Comparison of ENCODE assay signal across 8 cellular contexts in the genomic region with DNA sequence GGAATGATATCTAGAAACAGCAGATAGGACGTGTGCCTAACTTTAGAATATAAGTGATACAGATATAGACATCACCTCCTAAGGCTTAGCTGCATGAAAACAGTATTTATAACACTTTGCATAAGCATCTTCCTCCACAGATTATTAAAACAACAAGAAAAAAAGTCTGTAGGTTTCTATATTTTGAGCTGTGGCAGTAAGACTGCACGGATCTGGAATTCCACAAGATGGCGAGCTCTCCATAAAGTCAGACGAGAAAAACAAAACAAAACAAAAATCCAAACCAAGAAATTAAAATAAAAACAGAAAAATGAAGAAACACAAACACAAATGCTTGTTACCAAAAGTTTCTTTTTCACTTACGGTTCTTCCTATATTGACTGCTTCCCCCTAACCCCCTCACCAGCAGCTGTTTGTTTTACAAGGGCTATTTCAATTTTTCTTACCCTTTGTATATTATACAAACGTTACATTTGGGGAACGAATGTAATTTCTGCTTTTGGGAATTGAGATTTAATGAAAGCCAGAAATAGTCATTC.
DNase-seq lines count a peak whose midpoint lies in the region; ATAC-seq and TF ChIP-seq lines count a peak whose summit lies in the region.

No MANE protein-coding gene starts in this region.

- no peaks in the 10 kb centered on the region for H3K9me3 Mint-ChIP-seq in activated CD8-positive, alpha-beta T cell treated with anti-CD3 and anti-CD28 coated beads for 36 hours

- H3K36me3 ChIP-seq in HUES6 (ENCODE audit: control insufficient read depth, insufficient read depth, low read length) (no peaks in the 10 kb centered on the region), iPS-18a (ENCODE audit: control insufficient read depth, low read depth, low read length) (no peaks in the 10 kb centered on the region), subcutaneous abdominal adipose tissue (ENCODE audit: control insufficient read depth in 5 of 5, insufficient read depth in 5 of 5, low read length in 5 of 5) (no peaks in the 10 kb centered on the region)

- DNase-seq in ELR (ENCODE audit: low read depth), result peak; percentile 53
- peak; percentile 13 for DNase-seq in activated CD8-positive, alpha-beta T cell treated with anti-CD3 and anti-CD28 coated beads for 36 hours
- no peak for DNase-seq in SKM-1 treated with dmso at 0.1 percent for 144 hours (lab: John Stamatoyannopoulos, UW; ENCODE audit: unreplicated experiment)
- DNase-seq in T-helper 9 cell, result no peak

- intact Hi-C loops in activated CD8-positive, alpha-beta T cell treated with anti-CD3 and anti-CD28 coated beads for 36 hours (cut with micrococcal nuclease), result no loop called here

- H3K27me3 ChIP-seq in HUES6 (ENCODE audit: control insufficient read depth, insufficient read depth, low read length) (no peaks in the 10 kb centered on the region), iPS-18a (ENCODE audit: control insufficient read depth, insufficient read depth, low read length) (no peaks in the 10 kb centered on the region), subcutaneous abdominal adipose tissue (ENCODE audit: control insufficient read depth in 5 of 5, insufficient read depth in 4 of 5, low read length in 5 of 5) (no peaks in the 10 kb centered on the region)

- H3K4me3 ChIP-seq in HUES6 (ENCODE audit: low read depth, low read length) (no peak overlapping the region), iPS-18a (ENCODE audit: low read length) (no peak overlapping the region), subcutaneous abdominal adipose tissue (ENCODE audit: low read depth in 1 of 5, low read length in 5 of 5) (peak overlapping the region; percentile 21 to 59 (median 48))

- H3K9me3 ChIP-seq in HUES6 (ENCODE audit: control insufficient read depth, insufficient read depth, low read depth, low read length) (no peaks in the 10 kb centered on the region), iPS-18a (ENCODE audit: control insufficient read depth, low read depth, low read length) (no peaks in the 10 kb centered on the region), subcutaneous abdominal adipose tissue (ENCODE audit: control insufficient read depth in 5 of 5, low read length in 5 of 5) (no peaks in the 10 kb centered on the region)

- H3K27ac ChIP-seq in 22Rv1 (no peak overlapping the region), HUES6 (ENCODE audit: low read depth, low read length) (peak overlapping the region; percentile 62; the same call in 1 of the 2 replicates), iPS-18a (ENCODE audit: low read length) (peak overlapping the region; percentile 61), subcutaneous abdominal adipose tissue (ENCODE audit: low read depth, low read length) (peak overlapping the region; percentile 94)

- H3K36me3 Mint-ChIP-seq in activated CD8-positive, alpha-beta T cell treated with anti-CD3 and anti-CD28 coated beads for 36 hours (ENCODE audit: low read depth), result no peaks in the 10 kb centered on the region

- H3K9ac ChIP-seq in HUES6 (ENCODE audit: low read length) (no peak overlapping the region), iPS-18a (ENCODE audit: low read length) (peak overlapping the region; percentile 32), subcutaneous abdominal adipose tissue (ENCODE audit: low read length in 5 of 5) (peak overlapping the region in 4 of 5 donors; percentile 29 to 82 (median 39))

- peaks cover 16% of the 10 kb centered on the region for H3K4me1 Mint-ChIP-seq in activated CD8-positive, alpha-beta T cell treated with anti-CD3 and anti-CD28 coated beads for 36 hours (ENCODE audit: low read depth)

- CTCF ChIA-PET in activated CD8-positive, alpha-beta T cell treated with anti-CD3 and anti-CD28 coated beads for 36 hours (lab: Charles Lee), result interaction anchor here (0.9 to 2.7 kb wide), 4 partner anchors 10 to 870 kb away, joined by 3 to 11 read pairs (median 5); no protein-coding TSS in a partner anchor

- ATAC-seq in activated CD8-positive, alpha-beta T cell treated with anti-CD3 and anti-CD28 coated beads for 36 hours, result no peak

- peaks cover 12% of the 10 kb centered on the region for H3K27me3 Mint-ChIP-seq in activated CD8-positive, alpha-beta T cell treated with anti-CD3 and anti-CD28 coated beads for 36 hours

- POLR2A ChIA-PET in activated CD8-positive, alpha-beta T cell treated with anti-CD3 and anti-CD28 coated beads for 36 hours (lab: Charles Lee), result no interaction called here

- peak overlapping the region; percentile 79 for H3K27ac Mint-ChIP-seq in activated CD8-positive, alpha-beta T cell treated with anti-CD3 and anti-CD28 coated beads for 36 hours

- peak overlapping the region; percentile 54 for H3K4me3 Mint-ChIP-seq in activated CD8-positive, alpha-beta T cell treated with anti-CD3 and anti-CD28 coated beads for 36 hours

- peak; percentile 79 for TF ChIP-seq CTCF in 22Rv1 (IDR thresholded peaks at IDR 0.05)
- TF ChIP-seq CTCF in activated CD8-positive, alpha-beta T cell treated with anti-CD3 and anti-CD28 coated beads for 36 hours (IDR thresholded peaks at IDR 0.05), result no peak

- H3K4me1 ChIP-seq in HUES6 (ENCODE audit: control insufficient read depth, insufficient read depth, low read length) (peaks cover 10% of the 10 kb centered on the region), iPS-18a (ENCODE audit: control insufficient read depth, low read depth, low read length) (peaks cover 4% of the 10 kb centered on the region), subcutaneous abdominal adipose tissue (ENCODE audit: control insufficient read depth in 5 of 5, insufficient read depth in 5 of 5, low read length in 5 of 5) (peaks cover 0 to 36% (median 28%) of the 10 kb centered on the region in 5 donors)

Comparison
In these comparisons a context has a peak if more than half of its experiments do, and no peak if none do; other contexts are left out.
1. DNase-seq: peak in ELR (single experiment) and activated CD8-positive, alpha-beta T cell treated with anti-CD3 and anti-CD28 coated beads for 36 hours (single experiment); none in SKM-1 treated with dmso at 0.1 percent for 144 hours (single experiment) and T-helper 9 cell (single experiment).
2. H3K4me3 ChIP-seq: peak in subcutaneous abdominal adipose tissue (5 of 5); none in HUES6 (single experiment) and iPS-18a (single experiment).